8 cellular contexts compared by ENCODE assay signal in the genomic region with DNA sequence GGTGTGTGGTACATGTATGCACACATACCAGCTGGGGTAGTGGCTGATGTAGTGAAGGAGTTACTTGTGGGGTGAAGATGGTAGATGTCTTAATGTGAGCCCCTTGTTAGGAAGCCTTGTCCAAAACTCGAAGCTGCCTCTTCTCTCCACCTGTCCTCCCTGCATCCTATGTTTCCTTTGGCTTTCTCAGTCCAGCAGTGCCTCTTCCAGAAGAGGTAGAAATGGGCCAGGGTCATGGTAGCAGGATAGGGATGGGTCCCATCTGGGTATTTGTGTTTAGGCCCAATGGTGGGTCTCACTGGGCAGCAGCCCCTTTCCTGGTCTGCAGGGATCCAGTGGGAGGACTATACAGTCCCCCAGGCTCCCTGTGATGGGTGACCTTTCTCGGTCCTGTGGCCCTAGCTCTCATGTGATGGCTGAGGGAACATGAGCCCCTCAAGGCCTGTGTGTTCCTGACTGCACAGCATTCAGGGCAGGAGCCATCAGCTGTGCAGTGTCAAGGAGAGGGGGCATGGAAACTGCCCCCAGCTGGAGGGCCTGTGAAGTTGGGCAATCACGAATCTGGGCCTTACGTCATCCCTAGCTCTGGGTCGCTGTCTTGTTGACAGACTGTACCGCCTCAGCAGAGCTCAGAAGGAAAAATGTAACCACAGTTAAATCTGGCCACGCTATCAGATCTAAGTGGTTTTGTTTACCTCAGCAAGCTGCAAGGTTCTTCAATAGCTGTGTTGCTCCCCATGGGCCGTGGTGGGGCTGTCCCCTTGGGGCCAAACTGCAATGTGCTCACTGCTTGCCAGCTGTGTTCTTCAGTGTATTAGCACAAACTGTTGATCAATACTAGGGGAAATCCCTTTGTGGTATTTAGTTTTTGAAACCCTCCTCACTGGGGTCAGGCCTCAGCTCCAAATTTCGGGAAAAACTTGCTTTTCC.
A peak's percentile ranks its signal among the peaks of the same experiment; 100 is the strongest.
DNase-seq lines count a peak whose midpoint lies in the region; ATAC-seq and TF ChIP-seq lines count a peak whose summit lies in the region.

No MANE protein-coding gene starts in this region.

- no peak overlapping the region for H3K4me3 Mint-ChIP-seq in activated T-helper 2 cell treated with anti-CD3 and anti-CD28 coated beads, Interferon-gamma antibody, Interleukin-2, Interleukin-4, amounts not matched to agents 10 μg/mL and 5 μg/mL and 100 μg/mL, durations not matched to agents 14 hours and 24 hours and 36 hours (ENCODE audit: low read depth)

- H3K27ac Mint-ChIP-seq in activated T-helper 2 cell treated with anti-CD3 and anti-CD28 coated beads, Interferon-gamma antibody, Interleukin-2, Interleukin-4, amounts not matched to agents 10 μg/mL and 5 μg/mL and 100 μg/mL, durations not matched to agents 14 hours and 24 hours and 36 hours: no peak overlapping the region

- H3K27ac ChIP-seq in parathyroid adenoma: no peak overlapping the region

- peak overlapping the region; percentile 22 for H2AFZ ChIP-seq in parathyroid adenoma

- no peak overlapping the region for H3K4me2 ChIP-seq in parathyroid adenoma (ENCODE audit: low read length)

- H3K36me3 Mint-ChIP-seq in activated T-helper 2 cell treated with anti-CD3 and anti-CD28 coated beads, Interferon-gamma antibody, Interleukin-2, Interleukin-4, amounts not matched to agents 10 μg/mL and 5 μg/mL and 100 μg/mL, durations not matched to agents 14 hours and 24 hours and 36 hours (ENCODE audit: low read depth): no peaks in the 10 kb centered on the region

- ATAC-seq in GM18907 (IDR thresholded peaks at IDR 0.05; ENCODE audit: unreplicated experiment) (peak; percentile 93), HG03135 (IDR thresholded peaks at IDR 0.05; ENCODE audit: unreplicated experiment) (peak; percentile 69), HG03280 (IDR thresholded peaks at IDR 0.05; ENCODE audit: unreplicated experiment) (no peak), HG03571 (IDR thresholded peaks at IDR 0.05; ENCODE audit: unreplicated experiment) (no peak)

- H3K9me3 ChIP-seq in parathyroid adenoma (ENCODE audit: control insufficient read depth, low read length): no peaks in the 10 kb centered on the region

- no peak overlapping the region for H3K4me3 ChIP-seq in parathyroid adenoma (ENCODE audit: low read depth, low read length)

- H3K4me1 ChIP-seq in parathyroid adenoma: peaks cover 6% of the 10 kb centered on the region

- peaks cover 11% of the 10 kb centered on the region for H3K4me1 Mint-ChIP-seq in activated T-helper 2 cell treated with anti-CD3 and anti-CD28 coated beads, Interferon-gamma antibody, Interleukin-2, Interleukin-4, amounts not matched to agents 10 μg/mL and 5 μg/mL and 100 μg/mL, durations not matched to agents 14 hours and 24 hours and 36 hours (ENCODE audit: low read depth)

- H3K9me3 Mint-ChIP-seq in activated T-helper 2 cell treated with anti-CD3 and anti-CD28 coated beads, Interferon-gamma antibody, Interleukin-2, Interleukin-4, amounts not matched to agents 10 μg/mL and 5 μg/mL and 100 μg/mL, durations not matched to agents 14 hours and 24 hours and 36 hours: no peaks in the 10 kb centered on the region

- peaks cover 38% of the 10 kb centered on the region for H3K27me3 Mint-ChIP-seq in activated T-helper 2 cell treated with anti-CD3 and anti-CD28 coated beads, Interferon-gamma antibody, Interleukin-2, Interleukin-4, amounts not matched to agents 10 μg/mL and 5 μg/mL and 100 μg/mL, durations not matched to agents 14 hours and 24 hours and 36 hours (ENCODE audit: low read depth)

- no peaks in the 10 kb centered on the region for H3K27me3 ChIP-seq in parathyroid adenoma (ENCODE audit: control insufficient read depth, insufficient read depth, low read length)

- no peak for TF ChIP-seq CTCF in parathyroid adenoma (IDR thresholded peaks at IDR 0.05)

- no peak overlapping the region for H3K9ac ChIP-seq in parathyroid adenoma

- intact Hi-C loops in activated T-helper 2 cell treated with anti-CD3 and anti-CD28 coated beads, Interferon-gamma antibody, Interleukin-2, Interleukin-4, amounts not matched to agents 10 μg/mL and 5 μg/mL and 100 μg/mL, durations not matched to agents 14 hours and 24 hours and 36 hours (cut with micrococcal nuclease): no loop called here

- no peaks in the 10 kb centered on the region for H3K36me3 ChIP-seq in parathyroid adenoma (ENCODE audit: control insufficient read depth, insufficient read depth, low read length)

- H3K79me2 ChIP-seq in parathyroid adenoma: no peaks in the 10 kb centered on the region

- peak; percentile 22 for DNase-seq in activated T-helper 2 cell treated with anti-CD3 and anti-CD28 coated beads, Interferon-gamma antibody, Interleukin-2, Interleukin-4, amounts not matched to agents 10 μg/mL and 5 μg/mL and 100 μg/mL, durations not matched to agents 14 hours and 24 hours and 36 hours (ENCODE audit: low spot score)
- DNase-seq in SHP77 treated with DMSO at 0.1 percent for 48 hours (lab: John Stamatoyannopoulos, UW): no peak
- DNase-seq in globus pallidus (ENCODE audit: low spot score): no peak

Comparison
In these comparisons a context has a peak if more than half of its experiments do, and no peak if none do; other contexts are left out.
1. ATAC-seq: peak in GM18907 (single experiment) and HG03135 (single experiment); none in HG03280 (single experiment) and HG03571 (single experiment).